In genomic region chr15:89196994-89197393, GRCh38 we compare ENCODE assay signal across 1 cellular context.
TF ChIP-seq lines count a peak whose summit lies in the region.

No MANE protein-coding gene starts in this region.

TF ChIP-seq in HEK293, 187 proteins besides CTCF, POLR2A, EP300 and RAD21 (continued from another document and continues in another):
- TF ChIP-seq PRDM2 (tag by site-specific recombination; IDR thresholded peaks at IDR 0.05; ENCODE audit: borderline replicate concordance) = no peak
- TF ChIP-seq ZXDB (tag by site-specific recombination; IDR thresholded peaks at IDR 0.05) = peak; percentile 56; the same call in 1 of the 2 replicates
- no peak for TF ChIP-seq ZNF571 (tag by site-specific recombination; IDR thresholded peaks at IDR 0.05)
- no peak for TF ChIP-seq ZBTB20 (tag by site-specific recombination; IDR thresholded peaks at IDR 0.05)
- TF ChIP-seq OVOL3 (tag by site-specific recombination; IDR thresholded peaks at IDR 0.05) = no peak
- TF ChIP-seq KLF1 (tag by site-specific recombination; IDR thresholded peaks at IDR 0.05) = no peak; the same call in 1 of the 2 replicates
- TF ChIP-seq ZNF626 (tag by site-specific recombination; IDR thresholded peaks at IDR 0.05) = no peak
- TF ChIP-seq ZNF335 (tag by site-specific recombination; conservative IDR thresholded peaks at IDR 0.05) = no peak; the same call in 1 of the 2 replicates
- no peak for TF ChIP-seq ZNF837 (tag by site-specific recombination; IDR thresholded peaks at IDR 0.05)
- no peak for TF ChIP-seq ZNF394 (tag by site-specific recombination; IDR thresholded peaks at IDR 0.05; ENCODE audit: borderline replicate concordance)
- no peak for TF ChIP-seq ZNF561 (tag by site-specific recombination; IDR thresholded peaks at IDR 0.05; ENCODE audit: borderline replicate concordance)
- no peak for TF ChIP-seq ZNF433 (tag by site-specific recombination; IDR thresholded peaks at IDR 0.05; ENCODE audit: low read depth)
- TF ChIP-seq KLF17 (tag by site-specific recombination; IDR thresholded peaks at IDR 0.05) = no peak
- peak; percentile 68 for TF ChIP-seq TCF7L2 (IDR thresholded peaks at IDR 0.05; ENCODE audit: borderline replicate concordance, low read depth, low read length)
- TF ChIP-seq ZNF488 (tag by site-specific recombination; IDR thresholded peaks at IDR 0.05) = no peak
- no peak for TF ChIP-seq ZNF518A (tag by site-specific recombination; conservative IDR thresholded peaks at IDR 0.05; ENCODE audit: low read depth)
- TF ChIP-seq ZNF639 (tag by site-specific recombination; IDR thresholded peaks at IDR 0.05) = no peak
- no peak for TF ChIP-seq ATF2 (tag by site-specific recombination; IDR thresholded peaks at IDR 0.05; ENCODE audit: low read depth)
- TF ChIP-seq ZNF585B (tag by site-specific recombination; IDR thresholded peaks at IDR 0.05) = no peak
- no peak for TF ChIP-seq PRDM4 (tag by site-specific recombination; IDR thresholded peaks at IDR 0.05)
- TF ChIP-seq GLIS1 (tag by site-specific recombination; IDR thresholded peaks at IDR 0.05) = no peak; the same call in 1 of the 2 replicates
- no peak for TF ChIP-seq ZNF16 (tag by site-specific recombination; IDR thresholded peaks at IDR 0.05; ENCODE audit: low read depth)
- TF ChIP-seq ZNF132 (tag by site-specific recombination; IDR thresholded peaks at IDR 0.05; ENCODE audit: borderline replicate concordance) = no peak
- TF ChIP-seq ZNF112 (tag by site-specific recombination; IDR thresholded peaks at IDR 0.05) = no peak
- no peak for TF ChIP-seq ZNF768 (tag by site-specific recombination; IDR thresholded peaks at IDR 0.05)
- TF ChIP-seq ZNF677 (tag by site-specific recombination; IDR thresholded peaks at IDR 0.05) = no peak
- TF ChIP-seq ZBTB49 (tag by site-specific recombination; IDR thresholded peaks at IDR 0.05; ENCODE audit: low read depth) = no peak
- no peak; the same call in 1 of the 2 replicates for TF ChIP-seq ZNF600 (tag by site-specific recombination; IDR thresholded peaks at IDR 0.05)
- TF ChIP-seq ZNF510 (tag by site-specific recombination; IDR thresholded peaks at IDR 0.05; ENCODE audit: insufficient replicate concordance) = no peak
- peak; percentile 86; the same call in 1 of the 2 replicates for TF ChIP-seq SCRT1 (tag by site-specific recombination; IDR thresholded peaks at IDR 0.05; ENCODE audit: borderline replicate concordance)
- no peak for TF ChIP-seq ZNF623 (tag by site-specific recombination; IDR thresholded peaks at IDR 0.05)
- peak; percentile 20; the same call in 1 of the 2 replicates for TF ChIP-seq INSM2 (tag by site-specific recombination; IDR thresholded peaks at IDR 0.05)
- peak; percentile 54; the same call in 1 of the 2 replicates for TF ChIP-seq ZBTB21 (tag by site-specific recombination; IDR thresholded peaks at IDR 0.05)
- TF ChIP-seq ZSCAN16 (tag by site-specific recombination; IDR thresholded peaks at IDR 0.05) = no peak
- TF ChIP-seq ZNF621 (tag by site-specific recombination; IDR thresholded peaks at IDR 0.05) = no peak
